ENCODE assay signal across 31 cellular contexts in the genomic region with DNA sequence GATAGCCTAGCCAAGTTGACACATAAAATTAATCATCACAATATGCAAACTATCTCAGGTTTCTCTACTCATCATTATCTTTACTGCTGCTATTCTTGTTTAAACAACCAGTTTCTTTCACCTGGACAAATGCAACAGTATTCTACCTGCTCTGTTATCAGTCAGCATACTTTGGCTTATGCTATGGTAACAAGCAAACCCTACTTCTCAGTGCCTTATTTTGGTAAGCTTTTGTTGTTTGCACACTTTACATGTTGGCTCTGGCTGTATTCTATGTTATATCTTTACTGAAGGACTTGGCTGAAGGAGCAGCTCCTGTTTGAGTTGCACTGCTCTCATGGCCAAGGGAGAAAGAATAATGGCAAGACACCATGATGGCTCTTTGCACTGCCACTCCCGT.
"Had no signal": no experiment of that assay in that cellular context is flagged by ENCODE, and none has a peak within 500 bp of the region (broad histone marks: within the 10 kb centered on the region; RNA-seq: fewer than 3 reads in every experiment).

No MANE protein-coding gene starts in this region.

- H3K27ac ChIP-seq: brain microvascular endothelial cell, epithelial cell of prostate, esophagus squamous epithelium, gastroesophageal sphincter, heart right ventricle, WERI-Rb-1 had no signal

- H3K36me3 ChIP-seq: brain microvascular endothelial cell, esophagus squamous epithelium, gastroesophageal sphincter, heart right ventricle, WERI-Rb-1 had no signal

- H3K4me1 ChIP-seq: esophagus squamous epithelium, gastroesophageal sphincter had no signal

- H3K9me3 ChIP-seq: esophagus squamous epithelium, gastroesophageal sphincter, heart right ventricle had no signal

- FAIRE-seq: astrocyte, colon, endothelial cell of umbilical vein had no signal

- H3K27me3 ChIP-seq: brain microvascular endothelial cell, esophagus squamous epithelium, gastroesophageal sphincter, heart right ventricle had no signal

- H3K4me3 ChIP-seq: esophagus squamous epithelium, gastroesophageal sphincter, heart right ventricle had no signal

- ATAC-seq: activated CD4-positive, CD25-positive, alpha-beta regulatory T cell treated with anti-CD3 and anti-CD28 coated beads, Interleukin-2, amount 50 U/mL, for 24 hours; activated CD8-positive, alpha-beta T cell treated with anti-CD3 and anti-CD28 coated beads for 36 hours; activated T-cell treated with anti-CD3 and anti-CD28 coated beads, Interleukin-2, amount 50 U/mL, for 4 hours; activated T-helper 17 cell treated with anti-CD3 and anti-CD28 coated beads, Interleukin-2, amount 50 U/mL, for 72 hours; effector memory CD8-positive, alpha-beta T cell; gastroesophageal sphincter; heart right ventricle; T-helper 17 cell had no signal

- DNase-seq: activated B cell treated with CpG ODN at 0.5 μM for 24 hours; activated CD4-positive, alpha-beta T cell treated with anti-CD3 and anti-CD28 coated beads for 48 hours; activated CD4-positive, alpha-beta T cell treated with anti-CD3 and anti-CD28 coated beads, Interleukin-2, amount 50 U/mL, for 1 hour; activated CD4-positive, alpha-beta T cell treated with anti-CD3 and anti-CD28 coated beads, Interleukin-2, amount 50 U/mL, for 48 hours; activated CD8-positive, alpha-beta memory T cell treated with anti-CD3 and anti-CD28 coated beads for 24 hours; activated CD8-positive, alpha-beta T cell treated with anti-CD3 and anti-CD28 coated beads for 36 hours; activated effector memory CD4-positive, alpha-beta T cell treated with Interleukin-2 at 50 U/mL for 16 hours; activated gamma-delta T cell treated with Interleukin-2 at 50 U/mL for 16 hours; activated naive CD4-positive, alpha-beta T cell treated with anti-CD3 and anti-CD28 coated beads, Interleukin-2, amount 50 U/mL, for 16 hours; activated naive CD4-positive, alpha-beta T cell treated with Interleukin-2 at 50 U/mL for 16 hours; activated T-cell treated with anti-CD3 and anti-CD28 coated beads, Interleukin-2, amount 50 U/mL, for 4 hours; amniotic stem cell; anterior cingulate cortex; brain microvascular endothelial cell; cortex of kidney; dermis blood vessel endothelial cell; effector CD4-positive, alpha-beta T cell; effector memory CD8-positive, alpha-beta T cell; esophagus squamous epithelium; foreskin melanocyte; heart right ventricle; T-helper 17 cell; T1000; WERI-Rb-1 had no signal
